In the genomic region with DNA sequence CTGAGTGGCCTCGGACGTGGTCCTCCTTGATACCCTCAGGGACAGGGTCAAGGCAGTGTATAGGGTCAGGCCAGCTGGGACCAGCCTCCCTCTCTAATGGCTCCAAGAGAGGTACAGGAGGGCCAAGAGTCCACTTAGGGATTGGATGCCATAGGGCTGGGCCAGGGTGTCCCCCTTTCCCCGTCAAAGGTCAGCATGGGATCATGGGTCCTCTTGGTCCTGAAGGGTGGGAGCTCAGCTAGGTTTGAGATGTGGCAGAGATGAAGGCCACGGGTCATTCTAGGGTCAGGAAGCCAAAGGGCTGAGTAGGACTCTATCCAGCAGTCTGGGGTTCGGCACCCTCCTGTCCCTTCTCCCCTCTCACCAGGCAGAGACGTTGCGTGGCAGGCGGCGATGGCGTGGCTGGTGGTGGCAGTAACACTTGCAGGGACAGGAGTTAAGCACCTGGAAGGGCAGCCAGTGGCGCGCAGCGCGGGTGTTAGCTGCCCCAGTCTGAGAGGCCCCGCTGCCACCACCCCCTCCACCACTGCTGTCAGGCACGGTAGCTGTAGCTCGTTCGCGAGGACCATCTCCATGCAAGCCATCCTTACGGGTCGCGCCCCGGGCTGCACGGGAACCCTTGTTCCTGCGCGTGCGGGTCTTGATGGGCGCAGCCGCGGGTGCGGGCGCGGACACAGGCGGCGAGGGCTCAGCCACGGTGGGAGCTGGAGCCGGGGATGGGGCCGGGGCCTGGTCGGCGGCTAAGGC, we compare ENCODE assay signal across 26 cellular contexts. TPM values are rescaled to one million over a fixed set of nuclear protein-coding genes. Genes with fewer than 3 reads are reported as not detected.
DNase-seq lines count a peak whose midpoint lies in the region; ATAC-seq, FAIRE-seq and TF ChIP-seq lines count a peak whose summit lies in the region.
"Had no signal": no experiment of that assay in that cellular context is flagged by ENCODE, and none has a peak within 500 bp of the region (broad histone marks: within the 10 kb centered on the region; RNA-seq: fewer than 3 reads in every experiment).

No MANE protein-coding gene starts in this region.

- H3K9me3 Mint-ChIP-seq in nephron: no peaks in the 10 kb centered on the region
- H3K9me3 Mint-ChIP-seq: activated T-helper 2 cell treated with anti-CD3 and anti-CD28 coated beads, Interferon-gamma antibody, Interleukin-2, Interleukin-4, amounts not matched to agents 10 μg/mL and 5 μg/mL and 100 μg/mL, durations not matched to agents 14 hours and 24 hours and 36 hours had no signal

- peaks cover 43 to 64% (median 61%) of the 10 kb centered on the region in 11 experiments for H3K36me3 ChIP-seq in BLaER1 treated with 17β-estradiol and CSF1 and Interleukin-3, amounts not matched to agents 10 nM and 100 nM

- TF ChIP-seq POLR2A in A549 (IDR thresholded peaks at IDR 0.05; ENCODE audit: low read length): no peak

- WGBS in A549 (ENCODE audit: missing lambda C conversion rate): 94% methylated on average over 40 of the region's 40 CpGs

- POLR2A ChIA-PET in A549 (lab: Yijun Ruan, JAX): interaction anchor here (1.2 to 2.5 kb wide), 3 partner anchors 9 to 80 kb away, joined by 6 to 28 read pairs (median 7); a partner anchor contains a TSS

- no peak for TF ChIP-seq EP300 in A549 (IDR thresholded peaks at IDR 0.05)

- H3K4me3 ChIP-seq in A549: no peak overlapping the region
- no peak overlapping the region for H3K4me3 ChIP-seq in BLaER1 treated with 17β-estradiol and CSF1 and Interleukin-3, amounts not matched to agents 10 nM and 100 nM
- H3K4me3 ChIP-seq: GM23248, left lung, SJSA1, thyroid gland had no signal

- FAIRE-seq in A549 (lab: Jason Lieb, UNC): no peak
- FAIRE-seq: G401.6, GM18507 had no signal

- H4K20me1 ChIP-seq in BLaER1 treated with 17β-estradiol and CSF1 and Interleukin-3, amounts not matched to agents 10 nM and 100 nM: peaks cover 57 to 88% (median 79%) of the 10 kb centered on the region in 11 experiments; a peak in 21 of 22 replicates

- TF ChIP-seq CTCF in A549 (IDR thresholded peaks at IDR 0.05) (no peak), nephron (IDR thresholded peaks at IDR 0.05; ENCODE audit: unreplicated experiment in 3 of 3) (no peak)

- no peak for TF ChIP-seq RAD21 in A549 (conservative IDR thresholded peaks at IDR 0.05 in 1 of 2, IDR thresholded peaks at IDR 0.05 in 1 of 2)

- H3K36me3 Mint-ChIP-seq in T-helper 17 cell (ENCODE audit: low read depth) (peaks cover 11% of the 10 kb centered on the region), nephron (ENCODE audit: low read depth) (peaks cover 35% of the 10 kb centered on the region)

- DNase-seq in A549 (ENCODE audit: low read depth in 1 of 2, low spot score in 1 of 2) (no peak), T-helper 17 cell (no peak), NCI-H128 (lab: John Stamatoyannopoulos, UW; ENCODE audit: unreplicated experiment) (no peak)
- DNase-seq: activated CD4-positive, alpha-beta T cell treated with anti-CD3 and anti-CD28 coated beads, Interleukin-2, amount 50 U/mL, for 1 hour; effector CD8-positive, alpha-beta T cell; naive B cell; NCI-H1048; NCI-H187; NCI-H2171 treated with DMSO at 0.1 percent for 48 hours; Peyer's patch; spleen; stimulated activated naive CD4-positive, alpha-beta T cell; T-helper 2 cell; thyroid gland had no signal

- H3K4me1 ChIP-seq in A549: peaks cover 21% of the 10 kb centered on the region
- H3K4me1 ChIP-seq in BLaER1 treated with 17β-estradiol and CSF1 and Interleukin-3, amounts not matched to agents 10 nM and 100 nM: peaks cover 29 to 49% (median 36%) of the 10 kb centered on the region in 10 experiments

- peak overlapping the region; percentile 31 for H3K4me3 Mint-ChIP-seq in T-helper 17 cell
- peak overlapping the region; percentile 23 to 47 (median 34) for H3K4me3 Mint-ChIP-seq in nephron

- H3K27me3 Mint-ChIP-seq in T-helper 17 cell (no peaks in the 10 kb centered on the region), nephron (ENCODE audit: low read depth) (peaks cover 25% of the 10 kb centered on the region)

- no peak overlapping the region for H3K4me2 ChIP-seq in A549
- peak overlapping the region; percentile 77 to 95 (median 92); a peak in 19 of 22 replicates for H3K4me2 ChIP-seq in BLaER1 treated with 17β-estradiol and CSF1 and Interleukin-3, amounts not matched to agents 10 nM and 100 nM

- peak; percentile 0 to 1; a peak in 2 of 6 replicates for ATAC-seq in A549
- no peak for ATAC-seq in T-helper 17 cell
- no peak for ATAC-seq in HG02973 (IDR thresholded peaks at IDR 0.05; ENCODE audit: unreplicated experiment)
- no peak for ATAC-seq in HG03039 (IDR thresholded peaks at IDR 0.05; ENCODE audit: unreplicated experiment)
- ATAC-seq: left lung had no signal

- H3K27ac Mint-ChIP-seq in T-helper 17 cell (no peak overlapping the region), nephron (no peak overlapping the region)
- H3K27ac Mint-ChIP-seq: activated T-helper 2 cell treated with anti-CD3 and anti-CD28 coated beads, Interferon-gamma antibody, Interleukin-2, Interleukin-4, amounts not matched to agents 10 μg/mL and 5 μg/mL and 100 μg/mL, durations not matched to agents 14 hours and 24 hours and 36 hours had no signal

- no peak overlapping the region for H3K9ac ChIP-seq in BLaER1 treated with 17β-estradiol and CSF1 and Interleukin-3, amounts not matched to agents 10 nM and 100 nM
- H3K9ac ChIP-seq: GM23248 had no signal

- H3K27me3 ChIP-seq in BLaER1 treated with 17β-estradiol and CSF1 and Interleukin-3, amounts not matched to agents 10 nM and 100 nM: peaks cover 41 to 75% (median 71%) of the 10 kb centered on the region in 11 experiments
- H3K27me3 ChIP-seq: Peyer's patch, SJSA1, thyroid gland had no signal

- H3K4me1 Mint-ChIP-seq in T-helper 17 cell (peaks cover 22% of the 10 kb centered on the region), nephron (peaks cover 16% of the 10 kb centered on the region)

- CTCF ChIA-PET in A549 (lab: Yijun Ruan, JAX): interaction anchor here (0.7 to 12.4 kb wide), 27 partner anchors 10 to 496 kb away, joined by 3 to 254 read pairs (median 6); a partner anchor contains a TSS

- H3K27ac ChIP-seq in A549: no peak overlapping the region
- H3K27ac ChIP-seq in BLaER1 treated with 17β-estradiol and CSF1 and Interleukin-3, amounts not matched to agents 10 nM and 100 nM: no peak overlapping the region
- H3K27ac ChIP-seq: GM23248, left lung, Peyer's patch, SJSA1, spleen, thyroid gland had no signal

- H3K9me3 ChIP-seq in A549 (no peaks in the 10 kb centered on the region), T-helper 17 cell (ENCODE audit: control insufficient read depth, low read length, poor library complexity, severe bottlenecking) (no peaks in the 10 kb centered on the region)
- no peaks in the 10 kb centered on the region for H3K9me3 ChIP-seq in BLaER1 treated with 17β-estradiol and CSF1 and Interleukin-3, amounts not matched to agents 10 nM and 100 nM (replicated peaks in 1 of 11)
- H3K9me3 ChIP-seq: left lung, Peyer's patch, SJSA1, spleen, thyroid gland had no signal

TF ChIP-seq in A549, 52 proteins besides CTCF, POLR2A, EP300 and RAD21 (continues in another document):
- no peak; the same call in 1 of the 2 replicates for TF ChIP-seq RARB (CRISPR knock-in tag; IDR thresholded peaks at IDR 0.05)
- no peak for TF ChIP-seq CHD4 (IDR thresholded peaks at IDR 0.05; ENCODE audit: borderline replicate concordance)
- TF ChIP-seq, protein P1, sequence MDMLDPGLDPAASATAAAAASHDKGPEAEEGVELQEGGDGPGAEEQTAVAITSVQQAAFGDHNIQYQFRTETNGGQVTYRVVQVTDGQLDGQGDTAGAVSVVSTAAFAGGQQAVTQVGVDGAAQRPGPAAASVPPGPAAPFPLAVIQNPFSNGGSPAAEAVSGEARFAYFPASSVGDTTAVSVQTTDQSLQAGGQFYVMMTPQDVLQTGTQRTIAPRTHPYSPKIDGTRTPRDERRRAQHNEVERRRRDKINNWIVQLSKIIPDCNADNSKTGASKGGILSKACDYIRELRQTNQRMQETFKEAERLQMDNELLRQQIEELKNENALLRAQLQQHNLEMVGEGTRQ (IDR thresholded peaks at IDR 0.05): peak; percentile 6; the same call in 1 of the 2 replicates
- no peak for TF ChIP-seq POLR2AphosphoS2 (conservative IDR thresholded peaks at IDR 0.05; ENCODE audit: low read length)
- no peak for TF ChIP-seq NFE2L2 (conservative IDR thresholded peaks at IDR 0.05; ENCODE audit: low read length)

RNA-seq across cellular contexts. Expression of a gene that starts 2.6 kb away (rescaled TPM):
- polyA plus RNA-seq in A549 (2011; rRNA removed): not detected in 2 replicates
- 0.08 and 0.22 TPM in 2 replicates for polyA plus RNA-seq in A549 (2012; cell fraction: cytosol; rRNA removed)
- 0.11 and 0.23 TPM in 2 replicates for polyA plus RNA-seq in A549 (2012; cell fraction: nucleus; rRNA removed)
- polyA plus RNA-seq in A549 (2017; fragmentation: RNase III; extraction: RNeasy Plus Mini Kit Qiagen cat#74134 plus additional on column Dnase treatment): 0.33 to 0.66 TPM (median 0.46 TPM) in 3 replicates
- polyA minus RNA-seq in A549 (2011; rRNA and poly(A)+ RNA removed): not detected in 2 replicates
- not detected for total RNA-seq in T-helper 17 cell
- total RNA-seq: spleen had no signal

RNA-seq across cellular contexts. Expression of a gene that starts 3.3 kb away (rescaled TPM):
- polyA plus RNA-seq in A549 (2011; rRNA removed) (3.0 and 3.5 TPM in 2 replicates), A549 (2017; fragmentation: RNase III; extraction: RNeasy Plus Mini Kit Qiagen cat#74134 plus additional on column Dnase treatment) (2.6 to 3.6 TPM (median 2.8 TPM) in 3 replicates)
- 2.3 and 2.6 TPM in 2 replicates for polyA plus RNA-seq in A549 (2012; cell fraction: cytosol; rRNA removed)
- 11.1 and 12.9 TPM in 2 replicates for polyA plus RNA-seq in A549 (2012; cell fraction: nucleus; rRNA removed)
- 4.0 and 8.1 TPM in 2 replicates for polyA minus RNA-seq in A549 (2011; rRNA and poly(A)+ RNA removed)
- total RNA-seq in T-helper 17 cell: 1 to 10 TPM; 1.6 to 2.2 TPM

RNA-seq across cellular contexts. Expression of a gene that starts 10.9 kb away (rescaled TPM):
- polyA plus RNA-seq in A549 (2011; rRNA removed) (437 and 469 TPM in 2 replicates), A549 (2017; fragmentation: RNase III; extraction: RNeasy Plus Mini Kit Qiagen cat#74134 plus additional on column Dnase treatment) (456 to 462 TPM (median 458 TPM) in 3 replicates)
- 941 and 1,147 TPM in 2 replicates for polyA plus RNA-seq in A549 (2012; cell fraction: cytosol; rRNA removed)
- 541 and 764 TPM in 2 replicates for polyA plus RNA-seq in A549 (2012; cell fraction: nucleus; rRNA removed)
- polyA minus RNA-seq in A549 (2011; rRNA and poly(A)+ RNA removed): 402 and 496 TPM in 2 replicates
- total RNA-seq in T-helper 17 cell: 10 to 100 TPM; 75.9 to 84.7 TPM

RNA-seq across cellular contexts. Expression of a gene that starts 17.7 kb away (rescaled TPM):
- polyA plus RNA-seq in A549 (2011; rRNA removed) (12.8 and 13.8 TPM in 2 replicates), A549 (2017; fragmentation: RNase III; extraction: RNeasy Plus Mini Kit Qiagen cat#74134 plus additional on column Dnase treatment) (19.5 to 20.4 TPM (median 20.1 TPM) in 3 replicates)
- 36.5 and 42.2 TPM in 2 replicates for polyA plus RNA-seq in A549 (2012; cell fraction: cytosol; rRNA removed)
- 70.9 and 89.2 TPM in 2 replicates for polyA plus RNA-seq in A549 (2012; cell fraction: nucleus; rRNA removed)
- polyA minus RNA-seq in A549 (2011; rRNA and poly(A)+ RNA removed): 7.9 and 13.8 TPM in 2 replicates
- total RNA-seq in T-helper 17 cell: 10 to 100 TPM; 29.2 to 31.9 TPM

RNA-seq across cellular contexts. Expression of a gene that starts 40.8 kb away (rescaled TPM):
- polyA plus RNA-seq in A549 (2011; rRNA removed) (0.13 and 0.22 TPM in 2 replicates), A549 (2017; fragmentation: RNase III; extraction: RNeasy Plus Mini Kit Qiagen cat#74134 plus additional on column Dnase treatment) (0.09 to 0.30 TPM (median 0.18 TPM) in 3 replicates)
- polyA plus RNA-seq in A549 (2012; cell fraction: cytosol; rRNA removed): 0.13 and 0.18 TPM in 2 replicates
- 0.04 and 0.10 TPM in 2 replicates for polyA plus RNA-seq in A549 (2012; cell fraction: nucleus; rRNA removed)
- polyA minus RNA-seq in A549 (2011; rRNA and poly(A)+ RNA removed): 0.12 TPM in 1 of 2 replicates, not detected in the other
- 1 to 10 TPM; 1.6 to 2.8 TPM for total RNA-seq in T-helper 17 cell
- total RNA-seq: epithelial cell of proximal tubule, GM23248, osteocyte, SJSA1 had no signal
- polyA plus RNA-seq: GM23248 had no signal

Comparison
In these comparisons a context has a peak if more than half of its experiments do, and no peak if none do; other contexts are left out.
1. ATAC-seq: peak in A549 (2 of 2); none in T-helper 17 cell (single experiment), HG02973 (single experiment) and HG03039 (single experiment).